In the genomic region with DNA sequence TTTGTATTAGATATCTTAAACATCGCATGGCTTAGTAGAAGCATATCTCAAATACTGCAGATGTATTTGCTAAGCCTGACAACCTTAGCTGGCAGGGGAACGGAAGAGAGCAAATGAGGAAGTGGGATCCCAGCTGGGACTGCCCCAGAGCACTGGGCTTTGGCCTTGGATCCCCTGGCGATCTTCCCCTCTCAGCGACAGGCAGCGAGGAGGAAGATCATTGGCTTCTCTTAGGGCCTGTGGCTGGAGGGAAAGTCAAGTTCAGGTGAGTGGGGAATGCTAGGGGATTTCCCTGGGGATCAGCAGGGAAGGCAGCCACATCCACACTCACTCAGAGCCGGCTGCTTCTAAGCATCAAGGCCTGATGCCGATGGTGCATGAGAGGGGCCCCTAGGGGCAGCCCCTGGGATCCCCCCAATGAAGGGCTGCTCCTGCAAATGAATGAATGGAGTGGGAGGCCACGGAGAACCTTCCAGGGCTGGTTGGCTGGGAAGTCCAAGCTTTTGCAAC, we compare ENCODE assay signal across 8 cellular contexts. TPM values are rescaled to one million over a fixed set of nuclear protein-coding genes. Genes with fewer than 3 reads are reported as not detected.
DNase-seq lines count a peak whose midpoint lies in the region; ATAC-seq lines count a peak whose summit lies in the region.

No MANE protein-coding gene starts in this region.

- H3K9ac ChIP-seq in mesendoderm (ENCODE audit: low read length), result no peak overlapping the region

- H3K56ac ChIP-seq in mesendoderm (ENCODE audit: low read length), result peak overlapping the region; percentile 31

- H3K4me1 ChIP-seq in mesendoderm (ENCODE audit: control insufficient read depth, low read depth, low read length), result no peaks in the 10 kb centered on the region

- WGBS in mesendoderm (ENCODE audit: extremely low coverage, insufficient coverage, low lambda C conversion rate), result no CpG with 5 or more reads among the region's 8 CpGs

- H3K79me2 ChIP-seq in mesendoderm (ENCODE audit: control insufficient read depth, insufficient read depth, low read length), result no peaks in the 10 kb centered on the region

- H3K79me1 ChIP-seq in mesendoderm (ENCODE audit: low read length), result no peaks in the 10 kb centered on the region

- H4K8ac ChIP-seq in mesendoderm (ENCODE audit: low read depth, low read length), result no peak overlapping the region

- H3K27me3 ChIP-seq in mesendoderm (ENCODE audit: insufficient read depth, low read length, poor library complexity), result no peaks in the 10 kb centered on the region

- no peak overlapping the region for H2BK120ac ChIP-seq in mesendoderm (ENCODE audit: low read depth, low read length)

- H3K4me2 ChIP-seq in mesendoderm (ENCODE audit: low read length), result no peak overlapping the region

- peak; percentile 74 for DNase-seq in RPMI8226
- DNase-seq in mesendoderm, result peak; percentile 32
- DNase-seq in NCI-H446 treated with DMSO at 0.1 percent for 48 hours (lab: John Stamatoyannopoulos, UW), result no peak
- DNase-seq in SK-N-DZ (ENCODE audit: low spot score), result no peak
- DNase-seq in NCI-H1417 treated with DMSO at 0.1 percent for 48 hours (lab: John Stamatoyannopoulos, UW), result no peak
- no peak for DNase-seq in NCI-H2227 (lab: John Stamatoyannopoulos, UW; ENCODE audit: unreplicated experiment)

- no peaks in the 10 kb centered on the region for H3K36me3 ChIP-seq in mesendoderm (ENCODE audit: control insufficient read depth, insufficient read depth, low read length)

- H3K27ac ChIP-seq in mesendoderm (ENCODE audit: low read depth, low read length), result no peak overlapping the region

- H3K4me3 ChIP-seq in mesendoderm (ENCODE audit: low read length), result no peak overlapping the region

- no peak overlapping the region for H2AK5ac ChIP-seq in mesendoderm (ENCODE audit: low read length)

- H3K23ac ChIP-seq in mesendoderm (ENCODE audit: low read length), result no peak overlapping the region

- no peak overlapping the region for H3K18ac ChIP-seq in mesendoderm (ENCODE audit: low read length)

- H2BK5ac ChIP-seq in mesendoderm (ENCODE audit: low read length), result no peak overlapping the region

- no peak overlapping the region for H4K5ac ChIP-seq in mesendoderm (ENCODE audit: low read length)

- no peak overlapping the region for H3K4ac ChIP-seq in mesendoderm (ENCODE audit: low read depth, low read length)

- peak; percentile 71 for ATAC-seq in GM19035 (IDR thresholded peaks at IDR 0.05; ENCODE audit: unreplicated experiment)
- peak; percentile 70 for ATAC-seq in HG02970 (IDR thresholded peaks at IDR 0.05; ENCODE audit: low FRiP score, unreplicated experiment)

- H2BK15ac ChIP-seq in mesendoderm (replicated peaks; ENCODE audit: low read depth), result no peak overlapping the region

RNA-seq across cellular contexts. Expression of gene LYZL2, which starts 42.0 kb away (rescaled TPM):
- polyA plus RNA-seq in mesendoderm (2013, experiment 1 of 2), result not detected
- polyA plus RNA-seq in mesendoderm (2013, experiment 2 of 2), result not detected
- polyA plus RNA-seq in SK-N-DZ (2014; cell fraction: cytosol; rRNA removed), result not detected in 2 replicates
- not detected in 2 replicates for polyA plus RNA-seq in SK-N-DZ (2014; cell fraction: nucleus; rRNA removed)

Comparison
In these comparisons a context has a peak if more than half of its experiments do, and no peak if none do; other contexts are left out.
1. DNase-seq: peak in RPMI8226 (single experiment) and mesendoderm (single experiment); none in NCI-H446 treated with DMSO at 0.1 percent for 48 hours (single experiment), SK-N-DZ (single experiment), NCI-H1417 treated with DMSO at 0.1 percent for 48 hours (single experiment) and NCI-H2227 (single experiment).